ENCODE assay signal across 10 cellular contexts in genomic region chr19:39506598-39506943, GRCh38. TPM values are rescaled to one million over a fixed set of nuclear protein-coding genes. Genes with fewer than 3 reads are reported as not detected.
DNase-seq lines count a peak whose midpoint lies in the region; ATAC-seq and TF ChIP-seq lines count a peak whose summit lies in the region.
"Had no signal": no experiment of that assay in that cellular context is flagged by ENCODE, and none has a peak within 500 bp of the region (broad histone marks: within the 10 kb centered on the region; RNA-seq: fewer than 3 reads in every experiment).

No MANE protein-coding gene starts in this region.

- H3K4me3 Mint-ChIP-seq in CD4-positive, alpha-beta memory T cell = peak overlapping the region; percentile 9 to 81 (median 70)

- H3K79me1 ChIP-seq in neuronal stem cell (ENCODE audit: low read depth, low read length) = no peaks in the 10 kb centered on the region

- peak overlapping the region; percentile 32 for H3K23ac ChIP-seq in neuronal stem cell (ENCODE audit: low read depth, low read length, poor library complexity)

- no peak for ATAC-seq in GM19324 (IDR thresholded peaks at IDR 0.05; ENCODE audit: low FRiP score, unreplicated experiment)

- H2BK12ac ChIP-seq in neuronal stem cell (ENCODE audit: low read length) = no peak overlapping the region

- no peak overlapping the region for H2BK15ac ChIP-seq in neuronal stem cell (ENCODE audit: low read length)

- BruUV-seq in PC-9 (replicated peaks; lab: Mats Ljungman, UMichigan) = no TSS peak

- no peak for DNase-seq in CD4-positive, alpha-beta memory T cell
- DNase-seq in PC-9 = no peak
- DNase-seq in coronary artery (ENCODE audit: low spot score) = no peak
- no peak for DNase-seq in neuronal stem cell (ENCODE audit: low spot score)
- no peak for DNase-seq in globus pallidus (ENCODE audit: low spot score)
- DNase-seq in UCSD-AML1 (lab: John Stamatoyannopoulos, UW; ENCODE audit: unreplicated experiment) = no peak
- DNase-seq in stimulated activated CD4-positive, alpha-beta T cell treated with anti-CD3 and anti-CD28 coated beads, Interleukin-4, amount 100 ng/mL, for 4 hours = no peak
- DNase-seq: pancreas had no signal

- peaks cover 4% of the 10 kb centered on the region; the same call in 1 of the 2 replicates for H3F3A ChIP-seq in PC-9 (ENCODE audit: insufficient read depth, low read depth)

- H3K36me3 Mint-ChIP-seq in CD4-positive, alpha-beta memory T cell = no peaks in the 10 kb centered on the region

- CTCF ChIA-PET in CD4-positive, alpha-beta memory T cell (lab: Charles Lee; ENCODE audit: partially characterized antibody) = interaction anchor here (2.1 to 2.5 kb wide), 2 partner anchors 26 to 67 kb away, joined by 7 to 12 read pairs; partner anchors contain the start of gene EID2B
- CTCF ChIA-PET in PC-9 (lab: Charles Lee) = interaction anchor here (0.6 kb wide), 1 partner anchor 586 kb away, joined by 3 read pairs; no protein-coding TSS in a partner anchor

- H2AK5ac ChIP-seq in neuronal stem cell (ENCODE audit: low read depth, low read length) = no peak overlapping the region

- no peak overlapping the region for H3K14ac ChIP-seq in neuronal stem cell (ENCODE audit: low read length)

- intact Hi-C loops in CD4-positive, alpha-beta memory T cell (cut with micrococcal nuclease) = no loop called here
- intact Hi-C loops in PC-9 (cut with micrococcal nuclease; ENCODE audit: unreplicated experiment) = no loop called here

- H2BK120ac ChIP-seq in neuronal stem cell (ENCODE audit: low read depth, low read length) = no peak overlapping the region

- H4K91ac ChIP-seq in neuronal stem cell (ENCODE audit: low read depth, low read length, poor library complexity) = no peak overlapping the region

- no peak overlapping the region for H3K27ac ChIP-seq in CD4-positive, alpha-beta memory T cell (ENCODE audit: low read depth, low read length)
- H3K27ac ChIP-seq in PC-9 (no peak overlapping the region), coronary artery (no peak overlapping the region), neuronal stem cell (replicated peaks; ENCODE audit: low read length) (no peak overlapping the region)
- H3K27ac ChIP-seq: pancreas had no signal

- H3K18ac ChIP-seq in neuronal stem cell (ENCODE audit: low read length) = peak overlapping the region; percentile 93

- H4K8ac ChIP-seq in neuronal stem cell (ENCODE audit: low read depth, low read length) = no peak overlapping the region

- peaks cover 9 to 40% (median 21%) of the 10 kb centered on the region in 4 donors for H3K4me1 Mint-ChIP-seq in CD4-positive, alpha-beta memory T cell

- no peaks in the 10 kb centered on the region for H3K9me3 ChIP-seq in CD4-positive, alpha-beta memory T cell (ENCODE audit: control insufficient read depth in 1 of 2, low read length in 2 of 2)
- no peaks in the 10 kb centered on the region for H3K9me3 ChIP-seq in PC-9 (ENCODE audit: insufficient read depth, low read depth)
- H3K9me3 ChIP-seq in neuronal stem cell (replicated peaks in 1 of 2; ENCODE audit: control insufficient read depth in 2 of 2, insufficient read depth in 1 of 2, low read depth in 1 of 2, low read length in 2 of 2) = peaks cover 0 to 10% of the 10 kb centered on the region in 2 donors
- H3K9me3 ChIP-seq: pancreas had no signal

- WGBS in neuronal stem cell (ENCODE audit: extremely low coverage in 2 of 2, insufficient read length in 2 of 2, insufficient replicate concordance in 1 of 2), 2 donors = no CpG with 5 or more reads among the region's 7 CpGs

- peak overlapping the region in 1 of 7 donors; percentile 67 for H3K27ac Mint-ChIP-seq in CD4-positive, alpha-beta memory T cell

- peak overlapping the region; percentile 51 for H3K4me2 ChIP-seq in PC-9
- peak overlapping the region; percentile 41 for H3K4me2 ChIP-seq in neuronal stem cell (ENCODE audit: insufficient read depth, low read length, poor library complexity, severe bottlenecking)

- POLR2A ChIA-PET in CD4-positive, alpha-beta memory T cell (lab: Charles Lee; ENCODE audit: partially characterized antibody) = no interaction called here
- POLR2A ChIA-PET in PC-9 (lab: Charles Lee; ENCODE audit: unreplicated experiment) = no interaction called here

- no peaks in the 10 kb centered on the region for H3K9me2 ChIP-seq in PC-9 (ENCODE audit: insufficient read depth)

- no peak overlapping the region for H2AFZ ChIP-seq in PC-9
- H2AFZ ChIP-seq in neuronal stem cell (ENCODE audit: low read length) = peak overlapping the region; percentile 95

- no peak for TF ChIP-seq CTCF in PC-9 (conservative IDR thresholded peaks at IDR 0.05)
- no peak for TF ChIP-seq CTCF in coronary artery (IDR thresholded peaks at IDR 0.05)

- no peaks in the 10 kb centered on the region for H3K36me3 ChIP-seq in CD4-positive, alpha-beta memory T cell (ENCODE audit: insufficient read depth, low read length)
- H3K36me3 ChIP-seq in PC-9 (ENCODE audit: low read depth) (no peaks in the 10 kb centered on the region), neuronal stem cell (replicated peaks in 1 of 2; ENCODE audit: control insufficient read depth in 2 of 2, insufficient read depth in 2 of 2, low read length in 2 of 2) (no peaks in the 10 kb centered on the region)
- H3K36me3 ChIP-seq: pancreas had no signal

- H4K20me1 ChIP-seq in PC-9 (ENCODE audit: insufficient read depth) = no peaks in the 10 kb centered on the region

- peaks cover 19% of the 10 kb centered on the region for H3K4me1 ChIP-seq in CD4-positive, alpha-beta memory T cell (ENCODE audit: insufficient read depth, low read length)
- H3K4me1 ChIP-seq in PC-9 (replicated peaks; ENCODE audit: insufficient read depth) (no peaks in the 10 kb centered on the region), neuronal stem cell (ENCODE audit: control insufficient read depth in 2 of 2, insufficient read depth in 1 of 2, low read depth in 1 of 2, low read length in 2 of 2) (no peaks in the 10 kb centered on the region)
- H3K4me1 ChIP-seq: pancreas had no signal

- H3K4me3 ChIP-seq in CD4-positive, alpha-beta memory T cell (ENCODE audit: low read length in 2 of 2) = no peak overlapping the region
- H3K4me3 ChIP-seq in PC-9 = peak overlapping the region; percentile 48; the same call in 1 of the 2 replicates
- H3K4me3 ChIP-seq in coronary artery = peak overlapping the region; percentile 64
- H3K4me3 ChIP-seq in neuronal stem cell (ENCODE audit: low read length in 2 of 2) = peak overlapping the region; percentile 47 to 68

- no peak overlapping the region for H3K9ac ChIP-seq in neuronal stem cell (ENCODE audit: low read depth, low read length, poor library complexity)

- no peaks in the 10 kb centered on the region for H3K79me2 ChIP-seq in PC-9 (ENCODE audit: low read depth)

- no peak overlapping the region for H3K4ac ChIP-seq in neuronal stem cell (ENCODE audit: low read length)

- peaks cover 12% of the 10 kb centered on the region for H3K27me3 ChIP-seq in CD4-positive, alpha-beta memory T cell (ENCODE audit: insufficient read depth, low read length)
- H3K27me3 ChIP-seq in PC-9 (ENCODE audit: insufficient read depth, low read depth) (peaks cover 42% of the 10 kb centered on the region), neuronal stem cell (ENCODE audit: control insufficient read depth in 3 of 3, insufficient read depth in 3 of 3, low read depth in 1 of 3, low read length in 3 of 3) (peaks cover 10 to 58% (median 52%) of the 10 kb centered on the region in 3 experiments)

- H3K27me3 Mint-ChIP-seq in CD4-positive, alpha-beta memory T cell = peaks cover 27 to 46% of the 10 kb centered on the region in 2 donors

- no peak overlapping the region for H2BK5ac ChIP-seq in neuronal stem cell (ENCODE audit: low read length)

- peaks cover 0 to 2% (median 0%) of the 10 kb centered on the region in 8 donors for H3K9me3 Mint-ChIP-seq in CD4-positive, alpha-beta memory T cell

RNA-seq across cellular contexts. Expression of gene DLL3, which starts 7.8 kb away (rescaled TPM):
- under 1 TPM in 1 of 2 experiments, not detected in 1; 0.14 TPM for total RNA-seq in CD4-positive, alpha-beta memory T cell
- polyA plus RNA-seq in CD4-positive, alpha-beta memory T cell = under 1 TPM; 0.16 to 0.19 TPM
- total RNA-seq in PC-9 (2021) = 1.4 and 3.6 TPM in 2 replicates
- polyA plus RNA-seq in neuronal stem cell (2013, experiment 1 of 2) = 4.0 TPM
- 4.0 TPM for polyA plus RNA-seq in neuronal stem cell (2013, experiment 2 of 2)
- total RNA-seq: cardiac septum had no signal

RNA-seq across cellular contexts. Expression of gene SELENOV, which starts 8.4 kb away (rescaled TPM):
- total RNA-seq in CD4-positive, alpha-beta memory T cell = not detected
- polyA plus RNA-seq in CD4-positive, alpha-beta memory T cell = not detected
- total RNA-seq in PC-9 (2021) = 0.35 TPM in 1 of 2 replicates, not detected in the other
- polyA plus RNA-seq in neuronal stem cell (2013, experiment 1 of 2) = 4.2 TPM
- polyA plus RNA-seq in neuronal stem cell (2013, experiment 2 of 2) = 4.3 TPM
- total RNA-seq: cardiac septum, pancreas had no signal
- polyA plus RNA-seq: pancreas had no signal

RNA-seq across cellular contexts. Expression of gene TIMM50, which starts 25.9 kb away (rescaled TPM):
- 10 to 100 TPM; 47.2 to 49.6 TPM for total RNA-seq in CD4-positive, alpha-beta memory T cell
- 10 to 100 TPM; 39.1 to 50.4 TPM for polyA plus RNA-seq in CD4-positive, alpha-beta memory T cell
- 85.5 and 95.9 TPM in 2 replicates for total RNA-seq in PC-9 (2021)
- 67.0 TPM for polyA plus RNA-seq in neuronal stem cell (2013, experiment 1 of 2)
- polyA plus RNA-seq in neuronal stem cell (2013, experiment 2 of 2) = 62.8 TPM

RNA-seq across cellular contexts. Expression of gene EID2B, which starts 26.1 kb away (rescaled TPM):
- 1 to 10 TPM; 7.7 to 8.8 TPM for total RNA-seq in CD4-positive, alpha-beta memory T cell
- 1 to 10 TPM; 6.1 to 7.8 TPM for polyA plus RNA-seq in CD4-positive, alpha-beta memory T cell
- total RNA-seq in PC-9 (2021) = 2.3 and 3.4 TPM in 2 replicates
- 9.6 TPM for polyA plus RNA-seq in neuronal stem cell (2013, experiment 1 of 2)
- polyA plus RNA-seq in neuronal stem cell (2013, experiment 2 of 2) = 10.4 TPM

RNA-seq across cellular contexts. Expression of gene EID2, which starts 33.4 kb away (rescaled TPM):
- 10 to 100 TPM; 22.0 to 22.8 TPM for total RNA-seq in CD4-positive, alpha-beta memory T cell
- polyA plus RNA-seq in CD4-positive, alpha-beta memory T cell = 10 to 100 TPM; 22.1 to 34.9 TPM
- total RNA-seq in PC-9 (2021) = 14.6 TPM in 2 replicates
- 27.4 TPM for polyA plus RNA-seq in neuronal stem cell (2013, experiment 1 of 2)
- polyA plus RNA-seq in neuronal stem cell (2013, experiment 2 of 2) = 28.6 TPM

Comparison
In these comparisons a context has a peak if more than half of its experiments do, and no peak if none do; other contexts are left out.
1. H3K4me3 ChIP-seq: peak in PC-9 (single experiment), coronary artery (single experiment) and neuronal stem cell (2 of 2); none in CD4-positive, alpha-beta memory T cell (0 of 2).